In the genomic region with DNA sequence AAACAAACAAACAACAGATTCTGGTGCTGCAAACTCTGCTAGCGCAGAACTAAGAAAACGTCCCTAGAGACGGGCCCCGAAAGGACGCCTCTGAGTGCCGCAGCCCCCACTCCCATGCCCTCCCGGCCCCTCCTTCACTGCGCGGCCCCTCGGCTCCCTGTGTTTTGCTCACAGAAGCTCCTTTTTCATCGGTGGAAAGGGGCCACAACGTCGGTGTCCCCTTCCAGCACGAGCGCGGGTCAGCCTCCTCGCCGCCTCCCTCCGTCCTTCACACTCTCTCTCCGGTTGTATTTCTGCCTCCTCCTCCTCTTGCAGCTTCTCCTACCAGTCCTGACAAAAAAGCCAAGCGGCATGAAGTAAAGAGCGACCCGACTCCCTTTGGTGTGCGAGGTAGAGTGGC, we compare ENCODE assay signal across 20 cellular contexts. TPM values are rescaled to one million over a fixed set of nuclear protein-coding genes. Genes with fewer than 3 reads are reported as not detected.
"Had no signal": no experiment of that assay in that cellular context is flagged by ENCODE, and none has a peak within 500 bp of the region (broad histone marks: within the 10 kb centered on the region; RNA-seq: fewer than 3 reads in every experiment).

No MANE protein-coding gene starts in this region.

- H3K36me3 ChIP-seq: neutrophil, transverse colon had no signal

- H3K9me3 ChIP-seq: neutrophil, stomach, thoracic aorta, transverse colon had no signal

- H3K4me1 Mint-ChIP-seq: central memory CD8-positive, alpha-beta T cell; naive B cell had no signal

- H3K27me3 ChIP-seq: foreskin keratinocyte, neutrophil, transverse colon had no signal

- DNase-seq: erythroblast; foreskin keratinocyte; hippocampal formation; kidney glomerular epithelial cell; naive B cell; small intestine; stimulated activated CD4-positive, alpha-beta T cell treated with anti-CD3 and anti-CD28 coated beads, Interleukin-12 subunit alpha, Interleukin-12 subunit beta, amount 100 ng/mL, for 4 hours; stimulated activated naive CD4-positive, alpha-beta T cell; stomach; substantia nigra; transverse colon had no signal

- H3K9me3 Mint-ChIP-seq: central memory CD8-positive, alpha-beta T cell; naive B cell; nephron had no signal

- H3K27ac Mint-ChIP-seq: nephron had no signal

- FAIRE-seq: endothelial cell of umbilical vein, small intestine had no signal

- H3K27me3 Mint-ChIP-seq: central memory CD8-positive, alpha-beta T cell; naive B cell had no signal

- H3K4me3 Mint-ChIP-seq: central memory CD8-positive, alpha-beta T cell; naive B cell; nephron had no signal

- H3K4me1 ChIP-seq: foreskin keratinocyte, stomach, transverse colon had no signal

- ATAC-seq: foreskin keratinocyte, left lobe of liver had no signal

- H3K27ac ChIP-seq: foreskin keratinocyte, neutrophil, stomach, thoracic aorta, transverse colon had no signal

- H3K4me3 ChIP-seq: stomach, thoracic aorta, transverse colon had no signal

RNA-seq across cellular contexts. Expression of a gene that starts 14.8 kb away (rescaled TPM):
- total RNA-seq: endothelial cell of umbilical vein, foreskin keratinocyte, lung microvascular endothelial cell, pulmonary artery endothelial cell, stomach, thoracic aorta, transverse colon had no signal
- polyA plus RNA-seq: endothelial cell of umbilical vein, foreskin keratinocyte had no signal

RNA-seq across cellular contexts. Expression of a gene that starts 31.8 kb away (rescaled TPM):
- total RNA-seq: endothelial cell of umbilical vein, foreskin keratinocyte, osteoblast had no signal
- polyA plus RNA-seq: foreskin keratinocyte had no signal
